ENCODE assay signal across 11 cellular contexts in the genomic region with DNA sequence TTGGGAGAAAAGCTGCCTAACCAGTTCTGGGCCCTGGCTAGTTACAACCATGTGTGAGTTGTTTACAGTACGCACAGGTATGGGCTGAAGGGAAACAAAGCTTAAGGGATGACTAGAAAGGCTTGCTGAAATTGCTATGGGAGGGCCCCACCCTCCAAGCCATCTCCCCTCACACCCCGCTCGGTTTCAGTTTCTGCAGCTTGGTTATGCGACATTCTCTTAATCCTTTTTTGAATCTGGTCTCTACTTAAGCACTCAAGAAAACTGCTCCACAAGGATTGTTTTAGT. TPM values are rescaled to one million over a fixed set of nuclear protein-coding genes. Genes with fewer than 3 reads are reported as not detected.
A peak's percentile ranks its signal among the peaks of the same experiment; 100 is the strongest.
DNase-seq lines count a peak whose midpoint lies in the region; ATAC-seq and TF ChIP-seq lines count a peak whose summit lies in the region.
"Had no signal": no experiment of that assay in that cellular context is flagged by ENCODE, and none has a peak within 500 bp of the region (broad histone marks: within the 10 kb centered on the region; RNA-seq: fewer than 3 reads in every experiment).

No MANE protein-coding gene starts in this region.

- DNase-seq in H4 (ENCODE audit: low spot score), result peak; percentile 10
- peak; percentile 96 for DNase-seq in NCI-H748 treated with DMSO at 0.1 percent for 48 hours (lab: John Stamatoyannopoulos, UW)
- DNase-seq in Right ventricle myocardium superior, result no peak
- peak; percentile 50 for DNase-seq in renal cortical epithelial cell (ENCODE audit: low read depth)
- DNase-seq in activated CD8-positive, alpha-beta T cell treated with anti-CD3 and anti-CD28 coated beads, Interleukin-2, amount 10 ng/mL, durations not matched to agents 7 days and 5 days, result no peak
- DNase-seq in endothelial cell (ENCODE audit: low spot score), result no peak
- DNase-seq: activated CD4-positive, alpha-beta T cell treated with anti-CD3 and anti-CD28 coated beads for 36 hours; NCI-H2171; stimulated activated naive CD4-positive, alpha-beta T cell treated with Interleukin-2 at 50 U/mL for 16 hours had no signal

- no peaks in the 10 kb centered on the region for H3K9me3 Mint-ChIP-seq in activated CD8-positive, alpha-beta T cell treated with anti-CD3 and anti-CD28 coated beads, Interleukin-2, amount 10 ng/mL, durations not matched to agents 7 days and 5 days (ENCODE audit: insufficient read depth)
- no peaks in the 10 kb centered on the region for H3K9me3 Mint-ChIP-seq in endothelial cell (ENCODE audit: unreplicated experiment)

- H3K36me3 Mint-ChIP-seq in activated CD8-positive, alpha-beta T cell treated with anti-CD3 and anti-CD28 coated beads, Interleukin-2, amount 10 ng/mL, durations not matched to agents 7 days and 5 days (ENCODE audit: low read depth), result no peaks in the 10 kb centered on the region
- no peaks in the 10 kb centered on the region for H3K36me3 Mint-ChIP-seq in endothelial cell (ENCODE audit: low read depth, unreplicated experiment)

- no peak overlapping the region for H3K27ac Mint-ChIP-seq in activated CD8-positive, alpha-beta T cell treated with anti-CD3 and anti-CD28 coated beads, Interleukin-2, amount 10 ng/mL, durations not matched to agents 7 days and 5 days
- no peak overlapping the region for H3K27ac Mint-ChIP-seq in endothelial cell (ENCODE audit: unreplicated experiment)
- H3K27ac Mint-ChIP-seq: activated CD4-positive, alpha-beta T cell treated with anti-CD3 and anti-CD28 coated beads for 36 hours had no signal

- no peak overlapping the region for H3K4me3 Mint-ChIP-seq in activated CD8-positive, alpha-beta T cell treated with anti-CD3 and anti-CD28 coated beads, Interleukin-2, amount 10 ng/mL, durations not matched to agents 7 days and 5 days
- H3K4me3 Mint-ChIP-seq in endothelial cell (ENCODE audit: unreplicated experiment), result no peak overlapping the region
- H3K4me3 Mint-ChIP-seq: activated CD4-positive, alpha-beta T cell treated with anti-CD3 and anti-CD28 coated beads for 36 hours had no signal

- no peak for TF ChIP-seq CTCF in endothelial cell (IDR thresholded peaks at IDR 0.05; ENCODE audit: unreplicated experiment)

- no peaks in the 10 kb centered on the region for H3K27me3 Mint-ChIP-seq in activated CD8-positive, alpha-beta T cell treated with anti-CD3 and anti-CD28 coated beads, Interleukin-2, amount 10 ng/mL, durations not matched to agents 7 days and 5 days (ENCODE audit: low read depth)
- H3K27me3 Mint-ChIP-seq in endothelial cell (ENCODE audit: unreplicated experiment), result peaks cover 5% of the 10 kb centered on the region
- H3K27me3 Mint-ChIP-seq: activated CD4-positive, alpha-beta T cell treated with anti-CD3 and anti-CD28 coated beads for 36 hours had no signal

- intact Hi-C loops in Right ventricle myocardium superior (cut with DNase I), result no loop called here

- POLR2A ChIA-PET in activated CD8-positive, alpha-beta T cell treated with anti-CD3 and anti-CD28 coated beads, Interleukin-2, amount 10 ng/mL, durations not matched to agents 7 days and 5 days (lab: Charles Lee), result no interaction called here

- CTCF ChIA-PET in activated CD8-positive, alpha-beta T cell treated with anti-CD3 and anti-CD28 coated beads, Interleukin-2, amount 10 ng/mL, durations not matched to agents 7 days and 5 days (lab: Charles Lee), result no interaction called here

- H3K4me1 Mint-ChIP-seq in activated CD8-positive, alpha-beta T cell treated with anti-CD3 and anti-CD28 coated beads, Interleukin-2, amount 10 ng/mL, durations not matched to agents 7 days and 5 days (ENCODE audit: low read depth), result no peaks in the 10 kb centered on the region
- peaks cover 15% of the 10 kb centered on the region for H3K4me1 Mint-ChIP-seq in endothelial cell (ENCODE audit: unreplicated experiment)
- H3K4me1 Mint-ChIP-seq: activated CD4-positive, alpha-beta T cell treated with anti-CD3 and anti-CD28 coated beads for 36 hours had no signal

- ATAC-seq in Right ventricle myocardium superior (ENCODE audit: poor library complexity) (peak; percentile 44), GM18907 (IDR thresholded peaks at IDR 0.05; ENCODE audit: unreplicated experiment) (no peak), GM19035 (IDR thresholded peaks at IDR 0.05; ENCODE audit: unreplicated experiment) (no peak)
- no peak for ATAC-seq in activated CD8-positive, alpha-beta T cell treated with anti-CD3 and anti-CD28 coated beads, Interleukin-2, amount 10 ng/mL, durations not matched to agents 7 days and 5 days
- ATAC-seq: activated CD4-positive, alpha-beta T cell treated with anti-CD3 and anti-CD28 coated beads for 36 hours had no signal

RNA-seq across cellular contexts. Expression of a gene that starts 43.1 kb away (rescaled TPM):
- 22.2 and 25.8 TPM in 2 replicates for total RNA-seq in H4 (2014; rRNA removed; shearing (Covaris generic))
- total RNA-seq in Right ventricle myocardium superior (69.1 TPM), renal cortical epithelial cell (1.6 and 20.5 TPM in 2 replicates), endothelial cell (ENCODE audit: unreplicated experiment) (44.2 TPM)
- not detected for total RNA-seq in activated CD8-positive, alpha-beta T cell treated with anti-CD3 and anti-CD28 coated beads, Interleukin-2, amount 10 ng/mL, durations not matched to agents 7 days and 5 days

Comparison
In these comparisons a context has a peak if more than half of its experiments do, and no peak if none do; other contexts are left out.
1. DNase-seq: peak in H4 (single experiment), NCI-H748 treated with DMSO at 0.1 percent for 48 hours (single experiment) and renal cortical epithelial cell (single experiment); none in Right ventricle myocardium superior (single experiment), activated CD8-positive, alpha-beta T cell treated with anti-CD3 and anti-CD28 coated beads, Interleukin-2, amount 10 ng/mL, durations not matched to agents 7 days and 5 days (single experiment) and endothelial cell (single experiment).